ENCODE assay signal across 7 cellular contexts in the genomic region with DNA sequence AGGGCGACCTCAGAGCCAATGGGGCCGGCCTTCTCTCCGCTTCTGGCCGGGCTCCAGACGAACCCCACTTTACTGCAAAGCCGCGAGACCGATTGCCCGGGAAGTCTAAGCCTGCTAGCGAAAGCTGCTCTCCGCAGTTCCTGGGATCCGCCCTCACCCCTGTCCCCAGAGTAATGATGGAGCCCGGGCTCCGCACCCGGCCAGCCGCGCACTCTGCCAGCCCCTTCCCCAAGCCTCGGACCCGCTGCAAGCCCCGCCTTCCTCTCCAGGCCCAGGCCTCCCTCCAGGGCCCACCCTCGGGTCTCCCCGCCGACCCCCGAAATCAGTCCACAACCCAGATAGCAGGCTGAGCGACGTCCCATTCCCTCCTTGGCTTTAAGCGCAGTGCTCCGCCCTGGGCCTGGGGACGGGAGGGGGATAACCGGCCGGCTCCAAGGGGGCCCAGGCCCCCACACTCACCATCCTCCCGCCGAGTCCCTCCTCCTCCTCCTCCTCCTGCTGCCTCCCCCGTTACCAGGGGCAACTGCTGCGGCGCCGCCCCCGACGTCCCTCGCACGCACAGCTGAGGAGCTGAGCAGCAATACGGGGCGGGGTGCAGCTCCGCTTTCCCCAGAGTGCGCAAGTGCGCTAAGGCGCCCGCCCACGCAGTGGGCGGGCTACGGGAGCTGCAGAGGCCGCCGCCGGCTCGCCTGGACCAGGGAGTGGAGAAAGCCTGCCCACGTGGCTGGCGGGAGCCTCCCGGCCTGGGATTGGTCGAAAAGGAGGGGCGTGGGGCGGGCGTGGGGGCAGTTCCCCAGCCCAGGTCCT.
DNase-seq lines count a peak whose midpoint lies in the region; ATAC-seq and TF ChIP-seq lines count a peak whose summit lies in the region.

A gene with protein sequence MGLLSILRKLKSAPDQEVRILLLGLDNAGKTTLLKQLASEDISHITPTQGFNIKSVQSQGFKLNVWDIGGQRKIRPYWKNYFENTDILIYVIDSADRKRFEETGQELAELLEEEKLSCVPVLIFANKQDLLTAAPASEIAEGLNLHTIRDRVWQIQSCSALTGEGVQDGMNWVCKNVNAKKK (minus strand): TSS at position 584 of the 807 bp plus-strand sequence. CDS start 122 bp downstream, at position 462.

- H3K4me3 ChIP-seq in astrocyte of the spinal cord (ENCODE audit: low read depth, low read length): peak within 1 kb of the TSS; percentile 94
- H3K4me3 ChIP-seq in retinal pigment epithelial cell (ENCODE audit: low read length): peak within 1 kb of the TSS; percentile 89

- ATAC-seq in GM18508 (IDR thresholded peaks at IDR 0.05; ENCODE audit: insufficient read depth, unreplicated experiment): peak; percentile 44
- ATAC-seq in HG02981 (IDR thresholded peaks at IDR 0.05; ENCODE audit: unreplicated experiment): peak; percentile 79

- DNase-seq in NCI-H2029 treated with DMSO at 0.1 percent for 48 hours (lab: John Stamatoyannopoulos, UW) (peak; percentile 43), T1000 (lab: John Stamatoyannopoulos, UW) (peak; percentile 89), astrocyte of the spinal cord (ENCODE audit: low read depth, low spot score) (peak; percentile 99), hypothalamus (lab: John Stamatoyannopoulos, UW) (peak; percentile 63 to 99 (median 97)), retinal pigment epithelial cell (ENCODE audit: low read depth) (peak; percentile 93)

- in situ Hi-C loops in astrocyte of the spinal cord (cut with HindIII; ENCODE audit: low sequenced_read_pairs): no loop called here

- no peak for TF ChIP-seq CTCF in astrocyte of the spinal cord (IDR thresholded peaks at IDR 0.05; ENCODE audit: low read depth, low read length)
- peak; percentile 44 for TF ChIP-seq CTCF in retinal pigment epithelial cell (conservative IDR thresholded peaks at IDR 0.05; ENCODE audit: low read depth, low read length)

Comparison
In these comparisons a context has a peak if more than half of its experiments do, and no peak if none do; other contexts are left out.
1. Peak in every context shown above with its lines: DNase-seq, ATAC-seq and H3K4me3 ChIP-seq.
2. DNase-seq: peak in every context shown above with its lines; median percentile 99 in astrocyte of the spinal cord; 97 in hypothalamus; 93 in retinal pigment epithelial cell; 89 in T1000; 43 in NCI-H2029 treated with DMSO at 0.1 percent for 48 hours.